ENCODE assay signal across 8 cellular contexts in genomic region chr14:91113829-91114078, GRCh38. TPM values are rescaled to one million over a fixed set of nuclear protein-coding genes. Genes with fewer than 3 reads are reported as not detected.
DNase-seq lines count a peak whose midpoint lies in the region; ATAC-seq and TF ChIP-seq lines count a peak whose summit lies in the region.

DGLUCY (plus strand) TSS chr14:91114073; CDS start chr14:91160295, 46,222 bp downstream.

- DNase-seq in AG10803 (ENCODE audit: low read depth) (peak; percentile 67), RWPE1 (ENCODE audit: low spot score) (no peak), dermis microvascular lymphatic vessel endothelial cell (ENCODE audit: low read depth in 2 of 2) (peak in 1 of 2 donors; percentile 72), lower lobe of right lung (peak; percentile 88), retina (no peak)

- no peaks in the 10 kb centered on the region for H3K36me3 ChIP-seq in lower lobe of right lung

- intact Hi-C loops in lower lobe of right lung (cut with DNase I): no loop called here

- peak within 1 kb of the TSS; percentile 95 for H3K27ac Mint-ChIP-seq in stimulated activated naive CD8-positive, alpha-beta T cell treated with anti-CD3 and anti-CD28 coated beads, Interleukin-15, Interleukin-2, amounts not matched to agents 100 ng/mL and 50 ng/mL, for 24 hours

- POLR2A ChIA-PET in RWPE1 (lab: Yijun Ruan, JAX; ENCODE audit: low non-redundant PET): no interaction called here

- ATAC-seq in GM18868 (IDR thresholded peaks at IDR 0.05; ENCODE audit: unreplicated experiment) (peak; percentile 78), HG03139 (IDR thresholded peaks at IDR 0.05; ENCODE audit: unreplicated experiment) (peak; percentile 70), lower lobe of right lung (peak; percentile 90 to 93)

- no peaks in the 10 kb centered on the region for H3K27me3 Mint-ChIP-seq in stimulated activated naive CD8-positive, alpha-beta T cell treated with anti-CD3 and anti-CD28 coated beads, Interleukin-15, Interleukin-2, amounts not matched to agents 100 ng/mL and 50 ng/mL, for 24 hours

- H3K27ac ChIP-seq in RWPE1 (peak within 1 kb of the TSS; percentile 97), lower lobe of right lung (peak within 1 kb of the TSS; percentile 97)

- peaks cover 69% of the 10 kb centered on the region for H3K4me1 Mint-ChIP-seq in stimulated activated naive CD8-positive, alpha-beta T cell treated with anti-CD3 and anti-CD28 coated beads, Interleukin-15, Interleukin-2, amounts not matched to agents 100 ng/mL and 50 ng/mL, for 24 hours (ENCODE audit: low read depth)

- peaks cover 49% of the 10 kb centered on the region for H3K4me1 ChIP-seq in lower lobe of right lung

- H3K4me3 ChIP-seq in AG10803 (ENCODE audit: low read length) (peak within 1 kb of the TSS; percentile 90), lower lobe of right lung (peak within 1 kb of the TSS; percentile 87)

- H3K9me3 Mint-ChIP-seq in stimulated activated naive CD8-positive, alpha-beta T cell treated with anti-CD3 and anti-CD28 coated beads, Interleukin-15, Interleukin-2, amounts not matched to agents 100 ng/mL and 50 ng/mL, for 24 hours: no peaks in the 10 kb centered on the region

- TF ChIP-seq CTCF in AG10803 (conservative IDR thresholded peaks at IDR 0.05; ENCODE audit: low read length) (no peak), RWPE1 (conservative IDR thresholded peaks at IDR 0.05; ENCODE audit: low read depth) (no peak), lower lobe of right lung (IDR thresholded peaks at IDR 0.05) (no peak)

- H3K9me3 ChIP-seq in lower lobe of right lung: no peaks in the 10 kb centered on the region

- CTCF ChIA-PET in RWPE1 (lab: Yijun Ruan, JAX): no interaction called here

- peak within 1 kb of the TSS; percentile 97 for H3K4me3 Mint-ChIP-seq in stimulated activated naive CD8-positive, alpha-beta T cell treated with anti-CD3 and anti-CD28 coated beads, Interleukin-15, Interleukin-2, amounts not matched to agents 100 ng/mL and 50 ng/mL, for 24 hours

- peaks cover 23% of the 10 kb centered on the region for H3K36me3 Mint-ChIP-seq in stimulated activated naive CD8-positive, alpha-beta T cell treated with anti-CD3 and anti-CD28 coated beads, Interleukin-15, Interleukin-2, amounts not matched to agents 100 ng/mL and 50 ng/mL, for 24 hours (ENCODE audit: low read depth)

- H3K27me3 ChIP-seq in lower lobe of right lung (ENCODE audit: low read depth): no peaks in the 10 kb centered on the region

RNA-seq across cellular contexts. Expression of gene DGLUCY, which starts in this region (rescaled TPM):
- total RNA-seq in dermis microvascular lymphatic vessel endothelial cell (33.9 and 47.2 TPM in 2 replicates), lower lobe of right lung (102 TPM)

Comparison
In these comparisons a context has a peak if more than half of its experiments do, and no peak if none do; other contexts are left out.
1. DNase-seq: peak in AG10803 (single experiment) and lower lobe of right lung (single experiment); none in RWPE1 (single experiment) and retina (single experiment).
2. Peak in every context shown above with its lines, with median percentiles within 50 percentile points of each other: ATAC-seq.